Comparison of ENCODE assay signal across 17 cellular contexts in the genomic region with DNA sequence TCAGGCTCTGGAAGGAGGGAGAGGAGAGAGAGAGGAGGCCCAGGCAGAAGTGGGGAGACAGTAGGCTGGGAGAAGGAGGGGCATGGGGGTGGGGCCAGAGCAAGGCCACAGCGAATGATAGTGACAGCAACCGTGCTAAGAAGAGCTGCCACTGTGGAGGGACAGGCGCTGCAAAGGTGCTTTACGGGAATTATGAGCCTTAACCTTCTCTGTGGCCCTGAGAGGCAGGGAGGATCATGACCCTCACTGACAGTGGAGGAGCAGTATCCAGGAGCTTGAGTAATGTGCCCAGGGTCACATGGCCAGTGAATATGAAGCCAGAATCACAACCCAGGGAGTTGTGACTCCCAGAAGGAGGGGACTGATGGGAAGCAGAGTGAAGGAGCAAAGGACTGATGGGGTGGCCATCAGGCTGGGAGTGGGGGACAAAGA. TPM values are rescaled to one million over a fixed set of nuclear protein-coding genes. Genes with fewer than 3 reads are reported as not detected.
A peak's percentile ranks its signal among the peaks of the same experiment; 100 is the strongest.
DNase-seq lines count a peak whose midpoint lies in the region; ATAC-seq and TF ChIP-seq lines count a peak whose summit lies in the region.
"Had no signal": no experiment of that assay in that cellular context is flagged by ENCODE, and none has a peak within 500 bp of the region (broad histone marks: within the 10 kb centered on the region; RNA-seq: fewer than 3 reads in every experiment).

No MANE protein-coding gene starts in this region.

- no peaks in the 10 kb centered on the region for H3K27me3 ChIP-seq in GM23338 (ENCODE audit: insufficient read depth)
- H3K27me3 ChIP-seq in adipocyte (replicated peaks; ENCODE audit: control insufficient read depth, insufficient read depth, low read length), result no peaks in the 10 kb centered on the region
- H3K27me3 ChIP-seq in right atrium auricular region, result no peaks in the 10 kb centered on the region
- H3K27me3 ChIP-seq: dorsolateral prefrontal cortex, heart right ventricle, transverse colon had no signal

- no peaks in the 10 kb centered on the region for H3K9me3 Mint-ChIP-seq in GM23338
- no peaks in the 10 kb centered on the region for H3K9me3 Mint-ChIP-seq in stimulated activated memory B cell treated with anti-CD40 and anti-IgM and Interleukin-4, amounts not matched to agents 10 μg/mL and 1 μg/mL and 100 μg/mL, for 72 hours
- H3K9me3 Mint-ChIP-seq: activated naive CD8-positive, alpha-beta T cell treated with anti-CD3 and anti-CD28 coated beads, Interleukin-2, amount 50 U/mL, for 24 hours; activated T-helper 2 cell treated with anti-CD3 and anti-CD28 coated beads, Interferon-gamma antibody, Interleukin-2, Interleukin-4, amounts not matched to agents 10 μg/mL and 5 μg/mL and 100 μg/mL, durations not matched to agents 14 hours and 24 hours and 36 hours; H9; naive B cell had no signal

- peak; percentile 45 for DNase-seq in GM23338 (ENCODE audit: low spot score)
- DNase-seq in adipocyte (ENCODE audit: low read depth), result no peak
- peak; percentile 67 for DNase-seq in right atrium auricular region (ENCODE audit: low spot score)
- no peak for DNase-seq in NCI-H1048 (lab: John Stamatoyannopoulos, UW)
- DNase-seq in Kasumi-1 (lab: John Stamatoyannopoulos, UW), result no peak
- DNase-seq in activated T-cell treated with anti-CD3 and anti-CD28 coated beads, Interleukin-2, amount 50 U/mL, for 48 hours, result no peak
- DNase-seq: activated naive CD8-positive, alpha-beta T cell treated with anti-CD3 and anti-CD28 coated beads, Interleukin-2, amount 50 U/mL, for 24 hours; lower lobe of right lung; naive B cell; NCI-H2081 treated with DMSO at 0.1 percent for 48 hours; transverse colon had no signal

- no peak overlapping the region for H3K27ac Mint-ChIP-seq in GM23338
- H3K27ac Mint-ChIP-seq in stimulated activated memory B cell treated with anti-CD40 and anti-IgM and Interleukin-4, amounts not matched to agents 10 μg/mL and 1 μg/mL and 100 μg/mL, for 72 hours, result peak overlapping the region; percentile 77
- H3K27ac Mint-ChIP-seq: activated naive CD8-positive, alpha-beta T cell treated with anti-CD3 and anti-CD28 coated beads, Interleukin-2, amount 50 U/mL, for 24 hours; activated T-helper 2 cell treated with anti-CD3 and anti-CD28 coated beads, Interferon-gamma antibody, Interleukin-2, Interleukin-4, amounts not matched to agents 10 μg/mL and 5 μg/mL and 100 μg/mL, durations not matched to agents 14 hours and 24 hours and 36 hours; H9 had no signal

- no peak overlapping the region for H3K4me3 Mint-ChIP-seq in GM23338
- no peak overlapping the region for H3K4me3 Mint-ChIP-seq in stimulated activated memory B cell treated with anti-CD40 and anti-IgM and Interleukin-4, amounts not matched to agents 10 μg/mL and 1 μg/mL and 100 μg/mL, for 72 hours
- H3K4me3 Mint-ChIP-seq: activated naive CD8-positive, alpha-beta T cell treated with anti-CD3 and anti-CD28 coated beads, Interleukin-2, amount 50 U/mL, for 24 hours had no signal

- peak overlapping the region; percentile 26; the same call in 1 of the 2 replicates for H3K4me2 ChIP-seq in GM23338

- no peaks in the 10 kb centered on the region for H3K79me2 ChIP-seq in GM23338 (replicated peaks; ENCODE audit: insufficient read depth)

- H2AFZ ChIP-seq in GM23338, result 0 out of 2 replicates have a peak overlapping the region, but pooled peaks have one; percentile 28

- H3K9me3 ChIP-seq in adipocyte (ENCODE audit: control insufficient read depth, low read length) (no peaks in the 10 kb centered on the region), right atrium auricular region (no peaks in the 10 kb centered on the region)
- H3K9me3 ChIP-seq: heart right ventricle, lower lobe of right lung, transverse colon had no signal

- peak overlapping the region; percentile 56 for H3K9ac ChIP-seq in adipocyte (ENCODE audit: low read length)

- H3K36me3 Mint-ChIP-seq in GM23338 (ENCODE audit: low read depth), result no peaks in the 10 kb centered on the region
- H3K36me3 Mint-ChIP-seq in stimulated activated memory B cell treated with anti-CD40 and anti-IgM and Interleukin-4, amounts not matched to agents 10 μg/mL and 1 μg/mL and 100 μg/mL, for 72 hours, result no peaks in the 10 kb centered on the region
- H3K36me3 Mint-ChIP-seq: naive B cell had no signal

- no peak overlapping the region for H3K27ac ChIP-seq in GM23338 (ENCODE audit: low read depth)
- H3K27ac ChIP-seq in right atrium auricular region, result peak overlapping the region; percentile 24 to 33
- H3K27ac ChIP-seq: HL-60, transverse colon had no signal

- TF ChIP-seq CTCF in GM23338 (conservative IDR thresholded peaks at IDR 0.05; ENCODE audit: low read depth in 2 of 2) (no peak), right atrium auricular region (IDR thresholded peaks at IDR 0.05) (no peak)

- no peaks in the 10 kb centered on the region for H3K9me2 ChIP-seq in GM23338 (ENCODE audit: insufficient read depth)

- H3K36me3 ChIP-seq in GM23338 (ENCODE audit: insufficient read depth) (no peaks in the 10 kb centered on the region), adipocyte (ENCODE audit: control insufficient read depth, insufficient read depth, low read length, severe bottlenecking) (no peaks in the 10 kb centered on the region), right atrium auricular region (no peaks in the 10 kb centered on the region)
- H3K36me3 ChIP-seq: heart right ventricle, lower lobe of right lung, transverse colon had no signal

- peaks cover 13% of the 10 kb centered on the region for H3K4me1 ChIP-seq in GM23338 (ENCODE audit: insufficient read depth)
- H3K4me1 ChIP-seq in adipocyte (ENCODE audit: control insufficient read depth, insufficient read depth, low read length), result peaks cover 33% of the 10 kb centered on the region
- peaks cover 0 to 17% of the 10 kb centered on the region in 2 donors for H3K4me1 ChIP-seq in right atrium auricular region

- peaks cover 3% of the 10 kb centered on the region; the same call in 1 of the 2 replicates for H3F3A ChIP-seq in GM23338 (replicated peaks; ENCODE audit: low read depth)

- ATAC-seq in GM23338, result peak; percentile 53
- no peak for ATAC-seq in stimulated activated memory B cell treated with anti-CD40 and anti-IgM and Interleukin-4, amounts not matched to agents 10 μg/mL and 1 μg/mL and 100 μg/mL, for 72 hours

- H3K4me3 ChIP-seq in GM23338, result no peak overlapping the region
- no peak overlapping the region for H3K4me3 ChIP-seq in adipocyte (ENCODE audit: low read length)
- H3K4me3 ChIP-seq in right atrium auricular region, result no peak overlapping the region
- H3K4me3 ChIP-seq: dorsolateral prefrontal cortex, heart right ventricle, lower lobe of right lung, transverse colon had no signal

- H3K27me3 Mint-ChIP-seq in GM23338 (ENCODE audit: insufficient read depth, low read depth, poor library complexity), result peaks cover 21% of the 10 kb centered on the region
- H3K27me3 Mint-ChIP-seq in stimulated activated memory B cell treated with anti-CD40 and anti-IgM and Interleukin-4, amounts not matched to agents 10 μg/mL and 1 μg/mL and 100 μg/mL, for 72 hours, result no peaks in the 10 kb centered on the region
- H3K27me3 Mint-ChIP-seq: activated naive CD8-positive, alpha-beta T cell treated with anti-CD3 and anti-CD28 coated beads, Interleukin-2, amount 50 U/mL, for 24 hours; naive B cell had no signal

- H4K20me1 ChIP-seq in GM23338 (replicated peaks; ENCODE audit: insufficient read depth), result no peaks in the 10 kb centered on the region

- H3K4me1 Mint-ChIP-seq in GM23338, result peaks cover 23% of the 10 kb centered on the region
- peaks cover 38% of the 10 kb centered on the region for H3K4me1 Mint-ChIP-seq in stimulated activated memory B cell treated with anti-CD40 and anti-IgM and Interleukin-4, amounts not matched to agents 10 μg/mL and 1 μg/mL and 100 μg/mL, for 72 hours

TF ChIP-seq in GM23338, 12 proteins besides CTCF, POLR2A, EP300 and RAD21 (continues in another document):
- TF ChIP-seq NANOG (IDR thresholded peaks at IDR 0.05; ENCODE audit: borderline replicate concordance), result no peak
- TF ChIP-seq ZNF114 (CRISPR knock-in tag; IDR thresholded peaks at IDR 0.05), result no peak
- TF ChIP-seq STAT1 (IDR thresholded peaks at IDR 0.05; ENCODE audit: unreplicated experiment), result no peak
- TF ChIP-seq EZH2phosphoT487 (IDR thresholded peaks at IDR 0.05; ENCODE audit: unreplicated experiment), result no peak
- TF ChIP-seq POLR2AphosphoS5 (IDR thresholded peaks at IDR 0.05; ENCODE audit: low read depth), result no peak
- no peak for TF ChIP-seq JUNB (IDR thresholded peaks at IDR 0.05; ENCODE audit: unreplicated experiment)
- TF ChIP-seq, protein P1, sequence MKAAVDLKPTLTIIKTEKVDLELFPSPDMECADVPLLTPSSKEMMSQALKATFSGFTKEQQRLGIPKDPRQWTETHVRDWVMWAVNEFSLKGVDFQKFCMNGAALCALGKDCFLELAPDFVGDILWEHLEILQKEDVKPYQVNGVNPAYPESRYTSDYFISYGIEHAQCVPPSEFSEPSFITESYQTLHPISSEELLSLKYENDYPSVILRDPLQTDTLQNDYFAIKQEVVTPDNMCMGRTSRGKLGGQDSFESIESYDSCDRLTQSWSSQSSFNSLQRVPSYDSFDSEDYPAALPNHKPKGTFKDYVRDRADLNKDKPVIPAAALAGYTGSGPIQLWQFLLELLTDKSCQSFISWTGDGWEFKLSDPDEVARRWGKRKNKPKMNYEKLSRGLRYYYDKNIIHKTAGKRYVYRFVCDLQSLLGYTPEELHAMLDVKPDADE (IDR thresholded peaks at IDR 0.05), result no peak

RNA-seq across cellular contexts. Expression of a gene that starts 53.4 kb away (rescaled TPM):
- total RNA-seq in GM23338 (2014; rRNA removed; shearing (Covaris generic)), result 859 and 1,126 TPM in 2 replicates
- 1,427 and 1,484 TPM in 2 replicates for polyA plus RNA-seq in GM23338 (2016; fragmentation: Nextera tagmentation; extraction: Ambion mirVana)
- 100 to 1,000 TPM; 391 to 585 TPM for total RNA-seq in right atrium auricular region

Comparison
In these comparisons a context has a peak if more than half of its experiments do, and no peak if none do; other contexts are left out.
1. DNase-seq: peak in GM23338 (single experiment) and right atrium auricular region (single experiment); none in adipocyte (single experiment), NCI-H1048 (single experiment), Kasumi-1 (0 of 2) and activated T-cell treated with anti-CD3 and anti-CD28 coated beads, Interleukin-2, amount 50 U/mL, for 48 hours (0 of 2).